8 cellular contexts compared by ENCODE assay signal in genomic region chr2:218018842-218019125, GRCh38. TPM values are rescaled to one million over a fixed set of nuclear protein-coding genes. Genes with fewer than 3 reads are reported as not detected.
"Had no signal": no experiment of that assay in that cellular context is flagged by ENCODE, and none has a peak within 500 bp of the region (broad histone marks: within the 10 kb centered on the region; RNA-seq: fewer than 3 reads in every experiment).

No MANE protein-coding gene starts in this region.

RNA-seq across cellular contexts. Expression of gene TNS1, which starts 16.0 kb away (rescaled TPM):
- total RNA-seq: NCI-H460 had no signal

RNA-seq across cellular contexts. Expression of gene RUFY4, which starts 50.3 kb away (rescaled TPM):
- total RNA-seq: HT1080, LHCN-M2, PC-9, Right ventricle myocardium superior, RPMI7951, SJSA1 had no signal
- polyA plus RNA-seq: SK-N-SH had no signal
